In genomic region chr19:29565171-29565570, GRCh38 we compare ENCODE assay signal across 13 cellular contexts. TPM values are rescaled to one million over a fixed set of nuclear protein-coding genes. Genes with fewer than 3 reads are reported as not detected.
DNase-seq lines count a peak whose midpoint lies in the region; ATAC-seq lines count a peak whose summit lies in the region.
"Had no signal": no experiment of that assay in that cellular context is flagged by ENCODE, and none has a peak within 500 bp of the region (broad histone marks: within the 10 kb centered on the region; RNA-seq: fewer than 3 reads in every experiment).

No MANE protein-coding gene starts in this region.

- DNase-seq in DMS79 treated with DMSO at 0.1 percent for 48 hours (lab: John Stamatoyannopoulos, UW) (peak; percentile 69), DMS79 (lab: John Stamatoyannopoulos, UW) (no peak), islet precursor cell (peak; percentile 37)
- peak; percentile 53 for DNase-seq in activated CD8-positive, alpha-beta memory T cell treated with anti-CD3 and anti-CD28 coated beads for 24 hours
- DNase-seq in activated CD8-positive, alpha-beta memory T cell treated with anti-CD3 and anti-CD28 coated beads, Interleukin-2, amount 50 U/mL, for 48 hours, result no peak
- DNase-seq: AML-193; Caco-2; CD8-positive, alpha-beta memory T cell; IMR-90 had no signal

- ATAC-seq in esophagus mucosa (no peak), HG03565 (IDR thresholded peaks at IDR 0.05; ENCODE audit: unreplicated experiment) (no peak)

RNA-seq across cellular contexts. Expression of gene VSTM2B, which starts 39.4 kb away (rescaled TPM):
- not detected for total RNA-seq in esophagus mucosa
- total RNA-seq: Caco-2; CD8-positive, alpha-beta memory T cell; Daoy; HT-29; IMR-90 had no signal

RNA-seq across cellular contexts. Expression of gene POP4, which starts 40.9 kb away (rescaled TPM):
- 49.3 TPM for total RNA-seq in esophagus mucosa

Comparison
In these comparisons a context has a peak if more than half of its experiments do, and no peak if none do; other contexts are left out.
1. DNase-seq: peak in DMS79 treated with DMSO at 0.1 percent for 48 hours (single experiment), activated CD8-positive, alpha-beta memory T cell treated with anti-CD3 and anti-CD28 coated beads for 24 hours (single experiment) and islet precursor cell (single experiment); none in DMS79 (single experiment) and activated CD8-positive, alpha-beta memory T cell treated with anti-CD3 and anti-CD28 coated beads, Interleukin-2, amount 50 U/mL, for 48 hours (single experiment).